In genomic region chr1:89843279-89844121, GRCh38 we compare ENCODE assay signal across 8 cellular contexts. TPM values are rescaled to one million over a fixed set of nuclear protein-coding genes. Genes with fewer than 3 reads are reported as not detected.
A peak's percentile ranks its signal among the peaks of the same experiment; 100 is the strongest.
DNase-seq lines count a peak whose midpoint lies in the region; FAIRE-seq and TF ChIP-seq lines count a peak whose summit lies in the region.

No MANE protein-coding gene starts in this region.

- WGBS in thymus = under 1% methylated on average over 63 of the region's 63 CpGs

- H3K4me3 ChIP-seq in thymus (ENCODE audit: low read length) = peak overlapping the region; percentile 88

- TF ChIP-seq CTCF in D721Med (IDR thresholded peaks at IDR 0.05; ENCODE audit: insufficient read depth, missing control alignments) = no peak
- peak; percentile 81 for TF ChIP-seq CTCF in GM20000 (IDR thresholded peaks at IDR 0.05; ENCODE audit: extremely low read depth, missing control alignments)

- peak overlapping the region; percentile 98 for H3K27ac ChIP-seq in thymus (ENCODE audit: low read depth)

- no peaks in the 10 kb centered on the region for H3K9me3 ChIP-seq in thymus (ENCODE audit: control insufficient read depth)

- H3K4me1 ChIP-seq in thymus (ENCODE audit: control insufficient read depth, insufficient read depth, low read length) = peaks cover 33% of the 10 kb centered on the region

- FAIRE-seq in D721Med (lab: Jason Lieb, UNC) (no peak), frontal cortex (lab: Jason Lieb, UNC) (no peak)

- DNase-seq in D721Med (ENCODE audit: insufficient read length, low spot score) = peak; percentile 41
- peak; percentile 92 for DNase-seq in GM20000 (ENCODE audit: low spot score)
- peak; percentile 70 for DNase-seq in HPDE6-E6E7 (ENCODE audit: extremely low spot score)
- peak; percentile 78 for DNase-seq in RPMI8226
- peak; percentile 92 for DNase-seq in activated effector memory CD4-positive, alpha-beta T cell treated with anti-CD3 and anti-CD28 coated beads, Interleukin-2, amount 50 U/mL, for 16 hours
- peak; percentile 81 to 83 for DNase-seq in frontal cortex (ENCODE audit: low spot score in 2 of 2)
- peak; percentile 62 for DNase-seq in occipital lobe (lab: John Stamatoyannopoulos, UW)

- no peaks in the 10 kb centered on the region for H3K27me3 ChIP-seq in thymus (ENCODE audit: control insufficient read depth, insufficient read depth)

- H3K36me3 ChIP-seq in thymus (ENCODE audit: control insufficient read depth, insufficient read depth) = no peaks in the 10 kb centered on the region

RNA-seq across cellular contexts. Expression of gene LRRC8D, which starts 22.7 kb away (rescaled TPM):
- 31.4 TPM for total RNA-seq in frontal cortex
- total RNA-seq in occipital lobe = 29.8 TPM
- polyA plus RNA-seq in thymus = 23.8 TPM

Comparison
In these comparisons a context has a peak if more than half of its experiments do, and no peak if none do; other contexts are left out.
1. Peak in every context shown above with its lines: DNase-seq, H3K4me3 ChIP-seq and H3K27ac ChIP-seq.
2. DNase-seq: peak in every context shown above with its lines; median percentile 92 in GM20000; 92 in activated effector memory CD4-positive, alpha-beta T cell treated with anti-CD3 and anti-CD28 coated beads, Interleukin-2, amount 50 U/mL, for 16 hours; 82 in frontal cortex; 78 in RPMI8226; 70 in HPDE6-E6E7; 62 in occipital lobe; 41 in D721Med.